8 cellular contexts compared by ENCODE assay signal in genomic region chr1:89454845-89455521, GRCh38.
DNase-seq lines count a peak whose midpoint lies in the region; ATAC-seq and TF ChIP-seq lines count a peak whose summit lies in the region.

No MANE protein-coding gene starts in this region.

- no peaks in the 10 kb centered on the region for H3K9me3 Mint-ChIP-seq in activated CD8-positive, alpha-beta T cell treated with anti-CD3 and anti-CD28 coated beads for 36 hours
- H3K9me3 Mint-ChIP-seq in nephron, result no peaks in the 10 kb centered on the region

- no peak overlapping the region for H3K27ac Mint-ChIP-seq in activated CD8-positive, alpha-beta T cell treated with anti-CD3 and anti-CD28 coated beads for 36 hours
- H3K27ac Mint-ChIP-seq in nephron, result no peak overlapping the region

- CTCF ChIA-PET in activated CD8-positive, alpha-beta T cell treated with anti-CD3 and anti-CD28 coated beads for 36 hours (lab: Charles Lee), result interaction anchor here (0.9 to 3.0 kb wide), 13 partner anchors 15 to 481 kb away, joined by 3 to 18 read pairs (median 4); no protein-coding TSS in a partner anchor

- TF ChIP-seq CTCF in activated CD8-positive, alpha-beta T cell treated with anti-CD3 and anti-CD28 coated beads for 36 hours (IDR thresholded peaks at IDR 0.05), result peak; percentile 90
- peak; percentile 71 to 76 (median 75) for TF ChIP-seq CTCF in nephron (IDR thresholded peaks at IDR 0.05; ENCODE audit: unreplicated experiment in 3 of 3)
- TF ChIP-seq CTCF in thyroid gland (IDR thresholded peaks at IDR 0.05), result peak in 5 of 6 experiments; percentile 52 to 85 (median 76)

- POLR2A ChIA-PET in activated CD8-positive, alpha-beta T cell treated with anti-CD3 and anti-CD28 coated beads for 36 hours (lab: Charles Lee), result interaction anchor here (0.7 to 0.8 kb wide), 2 partner anchors 236 to 328 kb away, joined by 3 to 4 read pairs; no protein-coding TSS in a partner anchor

- no peaks in the 10 kb centered on the region for H3K27me3 ChIP-seq in thyroid gland

- no peak overlapping the region for H3K4me3 ChIP-seq in thyroid gland (replicated peaks in 1 of 3)

- no peaks in the 10 kb centered on the region for H3K4me1 ChIP-seq in thyroid gland

- no peaks in the 10 kb centered on the region for H3K9me3 ChIP-seq in thyroid gland

- H3K27me3 Mint-ChIP-seq in activated CD8-positive, alpha-beta T cell treated with anti-CD3 and anti-CD28 coated beads for 36 hours, result peaks cover 21% of the 10 kb centered on the region
- H3K27me3 Mint-ChIP-seq in nephron (ENCODE audit: low read depth), result no peaks in the 10 kb centered on the region

- no peak overlapping the region for H3K4me3 Mint-ChIP-seq in activated CD8-positive, alpha-beta T cell treated with anti-CD3 and anti-CD28 coated beads for 36 hours
- no peak overlapping the region for H3K4me3 Mint-ChIP-seq in nephron

- H3K4me1 Mint-ChIP-seq in activated CD8-positive, alpha-beta T cell treated with anti-CD3 and anti-CD28 coated beads for 36 hours (ENCODE audit: low read depth), result peaks cover 29% of the 10 kb centered on the region
- H3K4me1 Mint-ChIP-seq in nephron, result no peaks in the 10 kb centered on the region

- TF ChIP-seq POLR2A in erythroblast (IDR thresholded peaks at IDR 0.05; ENCODE audit: low read length), result no peak
- no peak for TF ChIP-seq POLR2A in thyroid gland (IDR thresholded peaks at IDR 0.05)

- H3K36me3 Mint-ChIP-seq in activated CD8-positive, alpha-beta T cell treated with anti-CD3 and anti-CD28 coated beads for 36 hours (ENCODE audit: low read depth), result no peaks in the 10 kb centered on the region
- H3K36me3 Mint-ChIP-seq in nephron (ENCODE audit: low read depth), result no peaks in the 10 kb centered on the region

- DNase-seq in DMS114 treated with DMSO at 0.1 percent for 48 hours (lab: John Stamatoyannopoulos, UW; ENCODE audit: unreplicated experiment) (peak; percentile 38), NCI-H748 (lab: John Stamatoyannopoulos, UW; ENCODE audit: unreplicated experiment) (peak; percentile 74), erythroblast (lab: John Stamatoyannopoulos, UW) (peak; percentile 71 to 77), thyroid gland (peak; percentile 44 to 59)
- DNase-seq in activated CD8-positive, alpha-beta T cell treated with anti-CD3 and anti-CD28 coated beads for 36 hours, result peak; percentile 79

- peak; percentile 48 for ATAC-seq in HG03432 (IDR thresholded peaks at IDR 0.05; ENCODE audit: unreplicated experiment)
- peak; percentile 64 for ATAC-seq in activated CD8-positive, alpha-beta T cell treated with anti-CD3 and anti-CD28 coated beads for 36 hours
- no peak for ATAC-seq in HG02678 (IDR thresholded peaks at IDR 0.05; ENCODE audit: unreplicated experiment)

- intact Hi-C loops in activated CD8-positive, alpha-beta T cell treated with anti-CD3 and anti-CD28 coated beads for 36 hours (cut with micrococcal nuclease), result loop anchor here (5.0 kb wide), 4 partner anchors 73 to 458 kb away; partner anchors contain the start of genes GBP4 and GBP6
- intact Hi-C loops in thyroid gland (cut with DNase I), result loop anchor here (5.0 to 10.0 kb wide), 2 partner anchors 100 to 458 kb away; no protein-coding TSS in a partner anchor

- 35 to 37% methylated on average over 7 of the region's 7 CpGs for WGBS in thyroid gland, 2 donors

- H3K36me3 ChIP-seq in thyroid gland, result no peaks in the 10 kb centered on the region

- H3K27ac ChIP-seq in thyroid gland, result no peak overlapping the region
